ENCODE assay signal across 8 cellular contexts in genomic region chr14:102777711-102778615, GRCh38. TPM values are rescaled to one million over a fixed set of nuclear protein-coding genes. Genes with fewer than 3 reads are reported as not detected.
DNase-seq lines count a peak whose midpoint lies in the region; ATAC-seq, FAIRE-seq and TF ChIP-seq lines count a peak whose summit lies in the region.

No MANE protein-coding gene starts in this region.

- H3K27me3 ChIP-seq in Peyer's patch (no peaks in the 10 kb centered on the region), bronchial epithelial cell (ENCODE audit: control insufficient read depth, insufficient read depth, low read length) (no peaks in the 10 kb centered on the region), kidney epithelial cell (ENCODE audit: control insufficient read depth, insufficient read depth, low read length) (no peaks in the 10 kb centered on the region)

- H3K9me3 ChIP-seq in Peyer's patch = no peaks in the 10 kb centered on the region

- peak overlapping the region; percentile 92 to 97 (median 94) for H3K27ac ChIP-seq in Peyer's patch

- FAIRE-seq in bronchial epithelial cell (lab: Jason Lieb, UNC) = no peak

- peak in 1 of 2 donors; percentile 24 for TF ChIP-seq POLR2A in Peyer's patch (IDR thresholded peaks at IDR 0.05)

- H3K4me1 ChIP-seq in Peyer's patch = peaks cover 0 to 23% (median 12%) of the 10 kb centered on the region in 4 donors

- ATAC-seq in HG02678 (IDR thresholded peaks at IDR 0.05; ENCODE audit: unreplicated experiment) = peak; percentile 17

- DNase-seq in DMS53 (lab: John Stamatoyannopoulos, UW) = peak; percentile 40
- no peak for DNase-seq in DMS53 treated with DMSO at 0.1 percent for 48 hours (lab: John Stamatoyannopoulos, UW; ENCODE audit: unreplicated experiment)
- DNase-seq in Peyer's patch = peak in 2 of 3 donors; percentile 55 to 63
- peak; percentile 22 for DNase-seq in bronchial epithelial cell (ENCODE audit: low read depth)
- DNase-seq in kidney epithelial cell (ENCODE audit: low read depth) = no peak
- DNase-seq in stimulated activated CD4-positive, alpha-beta T cell treated with anti-CD3 and anti-CD28 coated beads, Interleukin-2, amount 100 ng/mL, for 4 hours (ENCODE audit: low read depth) = peak; percentile 20
- DNase-seq in inferior parietal cortex (ENCODE audit: extremely low spot score) = no peak

- peak overlapping the region; percentile 90 to 98 (median 93) for H3K4me3 ChIP-seq in Peyer's patch
- peak overlapping the region; percentile 48 for H3K4me3 ChIP-seq in bronchial epithelial cell (ENCODE audit: low read depth, low read length)
- H3K4me3 ChIP-seq in kidney epithelial cell (ENCODE audit: low read depth, low read length) = peak overlapping the region; percentile 58

- TF ChIP-seq CTCF in Peyer's patch (IDR thresholded peaks at IDR 0.05) (peak in 1 of 6 experiments; percentile 5), bronchial epithelial cell (IDR thresholded peaks at IDR 0.05; ENCODE audit: insufficient read depth, low read length, severe bottlenecking) (no peak), kidney epithelial cell (IDR thresholded peaks at IDR 0.05; ENCODE audit: insufficient read depth, low read length, poor library complexity, severe bottlenecking) (no peak)

- H3K36me3 ChIP-seq in Peyer's patch (no peaks in the 10 kb centered on the region), bronchial epithelial cell (ENCODE audit: control insufficient read depth, insufficient read depth, low read length) (no peaks in the 10 kb centered on the region), kidney epithelial cell (ENCODE audit: control insufficient read depth, insufficient read depth, low read length) (no peaks in the 10 kb centered on the region)

RNA-seq across cellular contexts. Expression of gene TRAF3, which starts 0.7 kb away (rescaled TPM):
- total RNA-seq in Peyer's patch = 10 to 100 TPM; 31.7 to 47.8 (median 41.8) TPM
- 34.6 and 35.3 TPM in 2 replicates for total RNA-seq in bronchial epithelial cell
- total RNA-seq in kidney epithelial cell = 32.3 and 34.6 TPM in 2 replicates

Comparison
In these comparisons a context has a peak if more than half of its experiments do, and no peak if none do; other contexts are left out.
1. DNase-seq: peak in DMS53 (single experiment), Peyer's patch (2 of 3), bronchial epithelial cell (single experiment) and stimulated activated CD4-positive, alpha-beta T cell treated with anti-CD3 and anti-CD28 coated beads, Interleukin-2, amount 100 ng/mL, for 4 hours (single experiment); none in DMS53 treated with DMSO at 0.1 percent for 48 hours (single experiment), kidney epithelial cell (single experiment) and inferior parietal cortex (single experiment).
2. Peak in every context shown above with its lines, with median percentiles within 50 percentile points of each other: H3K4me3 ChIP-seq.